In the genomic region with DNA sequence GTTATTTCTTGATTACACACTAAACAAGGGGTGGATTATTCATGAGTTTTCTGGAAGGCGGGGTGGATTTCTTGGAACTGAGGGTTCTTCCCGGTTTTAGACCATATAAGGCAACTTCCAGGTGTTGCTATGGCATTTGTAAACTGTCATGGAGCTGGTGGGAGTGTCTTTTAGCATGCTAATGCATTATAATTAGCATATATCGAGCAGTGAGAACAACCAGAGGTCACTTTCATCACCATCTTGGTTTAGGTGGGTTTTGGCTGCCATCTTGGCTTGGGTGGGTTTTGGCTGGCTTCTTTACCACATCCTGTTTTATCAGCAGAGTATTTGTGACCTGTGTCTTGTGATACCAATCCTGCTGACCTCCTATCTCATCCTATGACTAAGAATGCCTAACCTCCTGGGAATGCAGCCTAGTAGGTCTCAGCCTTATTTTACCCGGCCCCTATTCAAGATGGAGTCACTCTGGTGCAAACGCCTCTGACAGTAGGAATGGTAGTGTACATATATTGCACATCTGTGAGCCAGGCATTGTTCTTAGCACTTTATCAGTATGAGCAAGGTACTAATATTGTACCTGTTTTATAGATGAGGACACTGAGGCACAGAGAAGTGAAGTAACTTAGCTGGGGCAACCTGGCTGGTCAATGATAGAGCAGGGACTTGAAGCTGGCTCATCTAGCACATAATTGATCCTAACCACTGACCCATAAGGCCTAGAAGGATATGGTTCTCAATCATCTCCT, we compare ENCODE assay signal across 1 cellular context.
TF ChIP-seq lines count a peak whose summit lies in the region.

No MANE protein-coding gene starts in this region.

TF ChIP-seq in K562, 482 proteins besides CTCF, POLR2A, EP300 and RAD21 (continued from another document and continues in another):
- TF ChIP-seq DEAF1 (CRISPR knock-in tag; IDR thresholded peaks at IDR 0.05): peak; percentile 95
- peak; percentile 90 for TF ChIP-seq POLR2H (tag; IDR thresholded peaks at IDR 0.05; ENCODE audit: low read depth)
- TF ChIP-seq PML (IDR thresholded peaks at IDR 0.05; ENCODE audit: low read length): no peak
- peak; percentile 74; the same call in 1 of the 2 replicates for TF ChIP-seq ZKSCAN1 (IDR thresholded peaks at IDR 0.05; ENCODE audit: low read depth, low read length)
- TF ChIP-seq TEAD1 (CRISPR knock-in tag; IDR thresholded peaks at IDR 0.05): peak; percentile 79 to 100
- no peak for TF ChIP-seq RBM39 (optimal IDR thresholded peaks at IDR 0.05; ENCODE audit: low read depth, low read length)
- no peak for TF ChIP-seq TRIM28 (IDR thresholded peaks at IDR 0.05)
- TF ChIP-seq ATF7 (IDR thresholded peaks at IDR 0.05): peak; percentile 68; the same call in 1 of the 2 replicates
- TF ChIP-seq, protein P1, sequence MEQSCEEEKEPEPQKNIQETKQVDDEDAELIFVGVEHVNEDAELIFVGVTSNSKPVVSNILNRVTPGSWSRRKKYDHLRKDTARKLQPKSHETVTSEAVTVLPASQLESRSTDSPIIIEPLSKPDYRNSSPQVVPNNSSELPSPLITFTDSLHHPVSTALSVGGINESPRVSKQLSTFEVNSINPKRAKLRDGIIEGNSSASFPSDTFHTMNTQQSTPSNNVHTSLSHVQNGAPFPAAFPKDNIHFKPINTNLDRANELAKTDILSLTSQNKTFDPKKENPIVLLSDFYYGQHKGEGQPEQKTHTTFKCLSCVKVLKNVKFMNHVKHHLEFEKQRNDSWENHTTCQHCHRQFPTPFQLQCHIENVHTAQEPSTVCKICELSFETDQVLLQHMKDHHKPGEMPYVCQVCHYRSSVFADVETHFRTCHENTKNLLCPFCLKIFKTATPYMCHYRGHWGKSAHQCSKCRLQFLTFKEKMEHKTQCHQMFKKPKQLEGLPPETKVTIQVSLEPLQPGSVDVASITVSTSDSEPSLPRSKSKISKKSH (CRISPR knock-in tag; IDR thresholded peaks at IDR 0.05): peak; percentile 91
- TF ChIP-seq, protein P2, sequence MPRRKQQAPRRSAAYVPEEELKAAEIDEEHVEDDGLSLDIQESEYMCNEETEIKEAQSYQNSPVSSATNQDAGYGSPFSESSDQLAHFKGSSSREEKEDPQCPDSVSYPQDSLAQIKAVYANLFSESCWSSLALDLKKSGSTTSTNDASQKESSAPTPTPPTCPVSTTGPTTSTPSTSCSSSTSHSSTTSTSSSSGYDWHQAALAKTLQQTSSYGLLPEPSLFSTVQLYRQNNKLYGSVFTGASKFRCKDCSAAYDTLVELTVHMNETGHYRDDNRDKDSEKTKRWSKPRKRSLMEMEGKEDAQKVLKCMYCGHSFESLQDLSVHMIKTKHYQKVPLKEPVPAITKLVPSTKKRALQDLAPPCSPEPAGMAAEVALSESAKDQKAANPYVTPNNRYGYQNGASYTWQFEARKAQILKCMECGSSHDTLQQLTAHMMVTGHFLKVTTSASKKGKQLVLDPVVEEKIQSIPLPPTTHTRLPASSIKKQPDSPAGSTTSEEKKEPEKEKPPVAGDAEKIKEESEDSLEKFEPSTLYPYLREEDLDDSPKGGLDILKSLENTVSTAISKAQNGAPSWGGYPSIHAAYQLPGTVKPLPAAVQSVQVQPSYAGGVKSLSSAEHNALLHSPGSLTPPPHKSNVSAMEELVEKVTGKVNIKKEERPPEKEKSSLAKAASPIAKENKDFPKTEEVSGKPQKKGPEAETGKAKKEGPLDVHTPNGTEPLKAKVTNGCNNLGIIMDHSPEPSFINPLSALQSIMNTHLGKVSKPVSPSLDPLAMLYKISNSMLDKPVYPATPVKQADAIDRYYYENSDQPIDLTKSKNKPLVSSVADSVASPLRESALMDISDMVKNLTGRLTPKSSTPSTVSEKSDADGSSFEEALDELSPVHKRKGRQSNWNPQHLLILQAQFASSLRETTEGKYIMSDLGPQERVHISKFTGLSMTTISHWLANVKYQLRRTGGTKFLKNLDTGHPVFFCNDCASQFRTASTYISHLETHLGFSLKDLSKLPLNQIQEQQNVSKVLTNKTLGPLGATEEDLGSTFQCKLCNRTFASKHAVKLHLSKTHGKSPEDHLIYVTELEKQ (CRISPR knock-in tag; IDR thresholded peaks at IDR 0.05): peak; percentile 99
- TF ChIP-seq CCAR2 (IDR thresholded peaks at IDR 0.05; ENCODE audit: low read depth, low read length): no peak
- TF ChIP-seq KLF13 (tag; IDR thresholded peaks at IDR 0.05; ENCODE audit: borderline replicate concordance, low read depth): peak; percentile 94
- peak; percentile 100 for TF ChIP-seq ZNF165 (CRISPR knock-in tag; IDR thresholded peaks at IDR 0.05; ENCODE audit: borderline replicate concordance)
- TF ChIP-seq NFIX (CRISPR knock-in tag; IDR thresholded peaks at IDR 0.05; ENCODE audit: low read depth): peak; percentile 81
- TF ChIP-seq RFX1 (IDR thresholded peaks at IDR 0.05): peak; percentile 95
- peak; percentile 99 for TF ChIP-seq MECOM (CRISPR knock-in tag; IDR thresholded peaks at IDR 0.05)
- TF ChIP-seq ZKSCAN3 (CRISPR knock-in tag; IDR thresholded peaks at IDR 0.05): peak; percentile 94
- no peak for TF ChIP-seq CCNT2 (IDR thresholded peaks at IDR 0.05; ENCODE audit: borderline replicate concordance, extremely low read depth, insufficient read length, low read depth, low read length)
- TF ChIP-seq, protein P3, sequence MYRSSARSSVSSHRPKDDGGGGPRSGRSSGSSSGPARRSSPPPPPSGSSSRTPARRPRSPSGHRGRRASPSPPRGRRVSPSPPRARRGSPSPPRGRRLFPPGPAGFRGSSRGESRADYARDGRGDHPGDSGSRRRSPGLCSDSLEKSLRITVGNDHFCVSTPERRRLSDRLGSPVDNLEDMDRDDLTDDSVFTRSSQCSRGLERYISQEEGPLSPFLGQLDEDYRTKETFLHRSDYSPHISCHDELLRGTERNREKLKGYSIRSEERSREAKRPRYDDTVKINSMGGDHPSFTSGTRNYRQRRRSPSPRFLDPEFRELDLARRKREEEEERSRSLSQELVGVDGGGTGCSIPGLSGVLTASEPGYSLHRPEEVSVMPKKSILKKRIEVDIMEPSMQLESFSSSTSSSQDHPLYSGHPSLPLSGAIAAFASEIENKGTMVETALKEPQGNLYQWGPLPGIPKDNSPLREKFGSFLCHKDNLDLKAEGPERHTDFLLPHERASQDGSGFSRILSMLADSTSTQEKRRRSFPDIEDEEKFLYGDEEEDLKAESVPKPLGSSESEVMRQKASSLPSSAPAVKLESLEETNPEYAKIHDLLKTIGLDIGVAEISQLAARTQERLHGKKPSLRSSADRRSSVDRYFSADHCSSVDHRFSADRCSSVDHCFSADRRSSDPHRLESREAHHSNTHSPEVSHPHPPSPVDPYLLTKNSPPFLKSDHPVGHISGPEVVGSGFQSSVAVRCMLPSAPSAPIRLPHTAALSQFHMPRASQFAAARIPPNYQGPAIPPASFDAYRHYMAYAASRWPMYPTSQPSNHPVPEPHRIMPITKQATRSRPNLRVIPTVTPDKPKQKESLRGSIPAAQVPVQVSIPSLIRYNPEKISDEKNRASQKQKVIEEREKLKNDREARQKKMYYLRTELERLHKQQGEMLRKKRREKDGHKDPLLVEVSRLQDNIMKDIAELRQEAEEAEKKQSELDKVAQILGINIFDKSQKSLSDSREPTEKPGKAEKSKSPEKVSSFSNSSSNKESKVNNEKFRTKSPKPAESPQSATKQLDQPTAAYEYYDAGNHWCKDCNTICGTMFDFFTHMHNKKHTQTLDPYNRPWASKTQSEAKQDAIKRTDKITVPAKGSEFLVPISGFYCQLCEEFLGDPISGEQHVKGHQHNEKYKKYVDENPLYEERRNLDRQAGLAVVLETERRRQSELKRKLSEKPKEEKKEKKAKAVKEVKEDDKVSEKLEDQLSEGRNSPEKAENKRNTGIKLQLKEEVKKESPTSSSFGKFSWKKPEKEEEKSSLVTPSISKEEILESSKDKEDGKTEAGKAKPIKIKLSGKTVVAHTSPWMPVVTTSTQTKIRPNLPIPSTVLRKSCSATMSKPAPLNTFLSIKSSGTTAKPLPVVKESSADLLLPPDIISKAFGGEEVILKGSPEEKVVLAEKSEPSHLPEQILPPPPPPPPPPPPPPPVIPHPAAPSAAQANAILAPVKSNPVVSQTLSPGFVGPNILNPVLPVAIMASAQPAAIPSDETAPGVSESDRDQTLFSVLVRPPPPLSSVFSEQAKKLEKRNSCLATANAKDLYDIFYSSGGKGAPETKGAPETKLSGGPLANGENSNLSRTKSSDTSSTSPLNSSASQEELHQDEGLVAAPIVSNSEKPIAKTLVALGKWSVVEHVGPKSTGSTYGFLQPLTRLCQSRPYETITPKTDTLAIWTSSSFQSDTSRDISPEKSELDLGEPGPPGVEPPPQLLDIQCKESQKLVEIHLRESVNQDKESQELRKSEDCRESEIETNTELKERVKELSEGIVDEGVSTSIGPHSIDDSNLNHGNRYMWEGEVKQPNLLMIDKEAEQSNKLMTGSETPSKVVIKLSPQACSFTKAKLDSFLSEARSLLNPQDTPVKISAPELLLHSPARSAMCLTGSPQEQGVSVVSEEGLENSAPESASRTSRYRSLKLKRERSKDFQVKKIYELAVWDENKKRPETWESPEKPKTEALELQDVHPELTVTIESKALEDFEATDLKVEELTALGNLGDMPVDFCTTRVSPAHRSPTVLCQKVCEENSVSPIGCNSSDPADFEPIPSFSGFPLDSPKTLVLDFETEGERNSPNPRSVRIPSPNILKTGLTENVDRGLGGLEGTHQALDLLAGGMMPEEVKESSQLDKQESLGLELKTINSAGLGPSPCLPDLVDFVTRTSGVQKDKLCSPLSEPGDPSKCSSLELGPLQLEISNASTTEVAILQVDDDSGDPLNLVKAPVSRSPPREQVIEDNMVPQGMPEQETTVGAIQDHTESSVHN (IDR thresholded peaks at IDR 0.05; ENCODE audit: borderline replicate concordance in 1 of 2, low read depth in 1 of 2): no peak
- TF ChIP-seq, protein P4, sequence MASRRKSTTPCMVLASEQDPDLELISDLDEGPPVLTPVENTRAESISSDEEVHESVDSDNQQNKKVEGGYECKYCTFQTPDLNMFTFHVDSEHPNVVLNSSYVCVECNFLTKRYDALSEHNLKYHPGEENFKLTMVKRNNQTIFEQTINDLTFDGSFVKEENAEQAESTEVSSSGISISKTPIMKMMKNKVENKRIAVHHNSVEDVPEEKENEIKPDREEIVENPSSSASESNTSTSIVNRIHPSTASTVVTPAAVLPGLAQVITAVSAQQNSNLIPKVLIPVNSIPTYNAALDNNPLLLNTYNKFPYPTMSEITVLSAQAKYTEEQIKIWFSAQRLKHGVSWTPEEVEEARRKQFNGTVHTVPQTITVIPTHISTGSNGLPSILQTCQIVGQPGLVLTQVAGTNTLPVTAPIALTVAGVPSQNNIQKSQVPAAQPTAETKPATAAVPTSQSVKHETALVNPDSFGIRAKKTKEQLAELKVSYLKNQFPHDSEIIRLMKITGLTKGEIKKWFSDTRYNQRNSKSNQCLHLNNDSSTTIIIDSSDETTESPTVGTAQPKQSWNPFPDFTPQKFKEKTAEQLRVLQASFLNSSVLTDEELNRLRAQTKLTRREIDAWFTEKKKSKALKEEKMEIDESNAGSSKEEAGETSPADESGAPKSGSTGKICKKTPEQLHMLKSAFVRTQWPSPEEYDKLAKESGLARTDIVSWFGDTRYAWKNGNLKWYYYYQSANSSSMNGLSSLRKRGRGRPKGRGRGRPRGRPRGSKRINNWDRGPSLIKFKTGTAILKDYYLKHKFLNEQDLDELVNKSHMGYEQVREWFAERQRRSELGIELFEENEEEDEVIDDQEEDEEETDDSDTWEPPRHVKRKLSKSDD (conservative IDR thresholded peaks at IDR 0.05; ENCODE audit: low read length): no peak
- peak; percentile 97 for TF ChIP-seq ZBTB12 (CRISPR knock-in tag; IDR thresholded peaks at IDR 0.05)
- peak; percentile 43; the same call in 1 of the 2 replicates for TF ChIP-seq CBFA2T3 (IDR thresholded peaks at IDR 0.05)
- peak; percentile 100 for TF ChIP-seq ERF (CRISPR knock-in tag; IDR thresholded peaks at IDR 0.05)
- TF ChIP-seq KDM1A (IDR thresholded peaks at IDR 0.05): no peak
- TF ChIP-seq GTF2F1 (IDR thresholded peaks at IDR 0.05; ENCODE audit: low read depth, low read length): no peak
- TF ChIP-seq MLLT1 (IDR thresholded peaks at IDR 0.05): 0 out of 4 replicates have a peak, but pooled peaks of 1 of the 2 experiments have one; percentile 16
- no peak for TF ChIP-seq CBX8 (IDR thresholded peaks at IDR 0.05; ENCODE audit: borderline replicate concordance, extremely low read depth, low read depth, low read length, poor library complexity, severe bottlenecking)
- peak; percentile 46 for TF ChIP-seq MEIS2 (IDR thresholded peaks at IDR 0.05; ENCODE audit: partially characterized antibody)
- TF ChIP-seq NFRKB (IDR thresholded peaks at IDR 0.05; ENCODE audit: low read depth): peak; percentile 86
- TF ChIP-seq ZNF561 (CRISPR knock-in tag; conservative IDR thresholded peaks at IDR 0.05): peak; percentile 97
- TF ChIP-seq ZBED1 (IDR thresholded peaks at IDR 0.05): no peak
- TF ChIP-seq CAMTA2 (CRISPR knock-in tag; conservative IDR thresholded peaks at IDR 0.05): peak; percentile 95; the same call in 1 of the 2 replicates
- peak; percentile 96 for TF ChIP-seq PHTF2 (CRISPR knock-in tag; IDR thresholded peaks at IDR 0.05)
- no peak for TF ChIP-seq SRSF1 (IDR thresholded peaks at IDR 0.05; ENCODE audit: low read depth, low read length)
- TF ChIP-seq ZNF764 (CRISPR knock-in tag; IDR thresholded peaks at IDR 0.05; ENCODE audit: low read depth): peak; percentile 92
- TF ChIP-seq ELF4 (CRISPR knock-in tag; IDR thresholded peaks at IDR 0.05): peak; percentile 99
- peak; percentile 97 for TF ChIP-seq STAT5B (CRISPR knock-in tag; IDR thresholded peaks at IDR 0.05)
- TF ChIP-seq SRSF3 (IDR thresholded peaks at IDR 0.05; ENCODE audit: insufficient read depth, low read length): no peak
